Comparison of ENCODE assay signal across 11 cellular contexts in genomic region chr11:118908264-118908663, GRCh38. TPM values are rescaled to one million over a fixed set of nuclear protein-coding genes. Genes with fewer than 3 reads are reported as not detected.
DNase-seq lines count a peak whose midpoint lies in the region; ATAC-seq, FAIRE-seq and TF ChIP-seq lines count a peak whose summit lies in the region.
"Had no signal": no experiment of that assay in that cellular context is flagged by ENCODE, and none has a peak within 500 bp of the region (broad histone marks: within the 10 kb centered on the region; RNA-seq: fewer than 3 reads in every experiment).

No MANE protein-coding gene starts in this region.

- H3K14ac ChIP-seq in mesenchymal stem cell (ENCODE audit: low read length in 2 of 2): no peak overlapping the region

- H4K8ac ChIP-seq in mesenchymal stem cell (ENCODE audit: low read length): peak overlapping the region; percentile 56

- no peak for TF ChIP-seq CTCF in HEK293 (tag by site-specific recombination; IDR thresholded peaks at IDR 0.05)
- TF ChIP-seq CTCF in astrocyte (IDR thresholded peaks at IDR 0.05; ENCODE audit: insufficient read depth, low read depth, low read length): no peak

- H3K4me1 ChIP-seq in HEK293 (ENCODE audit: control insufficient read depth, insufficient read depth, low read length) (peaks cover 14% of the 10 kb centered on the region), astrocyte (ENCODE audit: insufficient read depth, low read length) (peaks cover 59% of the 10 kb centered on the region), mesenchymal stem cell (ENCODE audit: control insufficient read depth, insufficient read depth, low read depth, low read length) (peaks cover 57% of the 10 kb centered on the region)

- H2BK12ac ChIP-seq in mesenchymal stem cell (ENCODE audit: low read length in 2 of 2): peak overlapping the region; percentile 37 to 69

- no peak for ATAC-seq in GM19351 (IDR thresholded peaks at IDR 0.05; ENCODE audit: unreplicated experiment)
- ATAC-seq: foreskin keratinocyte had no signal

- H2BK15ac ChIP-seq in mesenchymal stem cell (ENCODE audit: low read depth, poor library complexity, severe bottlenecking): peak overlapping the region; percentile 73

- H3K36me3 ChIP-seq in HEK293 (ENCODE audit: control insufficient read depth in 2 of 2, insufficient read depth in 1 of 2, low read length in 2 of 2) (peaks cover 0 to 33% of the 10 kb centered on the region in 2 experiments; a peak in 2 of 3 replicates), astrocyte (ENCODE audit: insufficient read depth, low read length) (peaks cover 23% of the 10 kb centered on the region), mesenchymal stem cell (ENCODE audit: control insufficient read depth in 1 of 2, insufficient read depth in 2 of 2, low read depth in 1 of 2, low read length in 2 of 2) (peaks cover 42 to 45% of the 10 kb centered on the region in 2 experiments), MG63 (peaks cover 63% of the 10 kb centered on the region)

- CTCF ChIA-PET in HEK293 (lab: Yijun Ruan, JAX): interaction anchor here (0.6 to 6.9 kb wide), 11 partner anchors 9 to 468 kb away, joined by 3 to 196 read pairs (median 4); partner anchors contain the start of genes BCL9L and UPK2

- peak overlapping the region; percentile 6 for H2BK120ac ChIP-seq in mesenchymal stem cell (ENCODE audit: low read depth, low read length)

- H3K27me3 Mint-ChIP-seq in astrocyte (ENCODE audit: low read depth, unreplicated experiment): no peaks in the 10 kb centered on the region

- peaks cover 48% of the 10 kb centered on the region for H4K20me1 ChIP-seq in astrocyte (ENCODE audit: insufficient read depth, low read length)

- no peaks in the 10 kb centered on the region for H3K9me3 Mint-ChIP-seq in astrocyte (ENCODE audit: unreplicated experiment)
- H3K9me3 Mint-ChIP-seq: T-helper 1 cell treated with Interleukin-12 subunit alpha and Interleukin-12 subunit beta and Interleukin-4 antibody, amounts not matched to agents 30 μg/mL and 1 μg/mL, for 36 hours had no signal

- no peak overlapping the region for H2BK5ac ChIP-seq in mesenchymal stem cell (ENCODE audit: low read depth, low read length, poor library complexity, severe bottlenecking)

- H3K4me3 Mint-ChIP-seq in astrocyte (ENCODE audit: unreplicated experiment): no peak overlapping the region
- H3K4me3 Mint-ChIP-seq: T-helper 1 cell treated with Interleukin-12 subunit alpha and Interleukin-12 subunit beta and Interleukin-4 antibody, amounts not matched to agents 30 μg/mL and 1 μg/mL, for 36 hours had no signal

- peaks cover 8% of the 10 kb centered on the region for H3K36me3 Mint-ChIP-seq in astrocyte (ENCODE audit: low read depth, unreplicated experiment)

- FAIRE-seq in astrocyte (lab: Jason Lieb, UNC): no peak
- FAIRE-seq: bronchial epithelial cell had no signal

- peaks cover 51% of the 10 kb centered on the region for H3K4me1 Mint-ChIP-seq in astrocyte (ENCODE audit: low read depth, unreplicated experiment)

- H3K4me3 ChIP-seq in HEK293 (ENCODE audit: low read depth, low read length): no peak overlapping the region
- no peak overlapping the region for H3K4me3 ChIP-seq in astrocyte (ENCODE audit: insufficient read depth, low read depth, low read length)
- H3K4me3 ChIP-seq in mesenchymal stem cell (ENCODE audit: insufficient read depth in 1 of 2, low read depth in 1 of 2, low read length in 2 of 2): no peak overlapping the region
- H3K4me3 ChIP-seq in MG63: no peak overlapping the region

- no peak overlapping the region for H3K9ac ChIP-seq in astrocyte (ENCODE audit: low read length)
- peak overlapping the region; percentile 39 for H3K9ac ChIP-seq in mesenchymal stem cell (ENCODE audit: low read length)

- POLR2A ChIA-PET in HEK293 (lab: Yijun Ruan, JAX): interaction anchor here (1.1 to 6.3 kb wide), 3 partner anchors 22 to 115 kb away, joined by 4 to 96 read pairs (median 4); no protein-coding TSS in a partner anchor

- H3K27ac ChIP-seq in HEK293 (ENCODE audit: extremely low read depth, low read depth, low read length) (no peak overlapping the region), astrocyte (ENCODE audit: low read depth, low read length) (no peak overlapping the region), mesenchymal stem cell (ENCODE audit: low read length, poor library complexity, severe bottlenecking) (peak overlapping the region; percentile 95), substantia nigra (ENCODE audit: low read depth, low read length, poor library complexity, severe bottlenecking) (peak overlapping the region; percentile 69)
- H3K27ac ChIP-seq: foreskin keratinocyte had no signal

- peaks cover 17% of the 10 kb centered on the region for H3K79me1 ChIP-seq in mesenchymal stem cell (replicated peaks; ENCODE audit: low read length, poor library complexity, severe bottlenecking)

- peaks cover 75% of the 10 kb centered on the region for H3K79me2 ChIP-seq in astrocyte (ENCODE audit: insufficient read depth, low read length)

- no peaks in the 10 kb centered on the region for H3K9me3 ChIP-seq in HEK293 (ENCODE audit: control insufficient read depth, insufficient read depth, low read depth, low read length)
- no peaks in the 10 kb centered on the region for H3K9me3 ChIP-seq in astrocyte (ENCODE audit: insufficient read depth, low read depth, low read length)
- H3K9me3 ChIP-seq in mesenchymal stem cell (ENCODE audit: control insufficient read depth, low read length): no peaks in the 10 kb centered on the region
- no peaks in the 10 kb centered on the region for H3K9me3 ChIP-seq in MG63

- DNase-seq in astrocyte (ENCODE audit: low read depth) (no peak), mesenchymal stem cell (no peak), substantia nigra (lab: John Stamatoyannopoulos, UW) (peak in 1 of 49 donors; percentile 23), LoVo (ENCODE audit: low spot score) (no peak), MG63 (no peak)
- DNase-seq: foreskin keratinocyte had no signal

- H2AFZ ChIP-seq in astrocyte (ENCODE audit: low read depth, low read length) (no peak overlapping the region), mesenchymal stem cell (ENCODE audit: low read depth, low read length) (no peak overlapping the region)

- H3K4ac ChIP-seq in mesenchymal stem cell (ENCODE audit: low read depth in 1 of 2, low read length in 2 of 2): peak overlapping the region; percentile 38 to 65

- WGBS in mesenchymal stem cell: 87% methylated on average over 13 of the region's 13 CpGs

- no peak overlapping the region for H3K23ac ChIP-seq in mesenchymal stem cell (ENCODE audit: low read length in 2 of 2)

- peak overlapping the region in 1 of 2 experiments; percentile 13 for H3K18ac ChIP-seq in mesenchymal stem cell (ENCODE audit: low read depth in 1 of 2, low read length in 2 of 2)

- peak overlapping the region; percentile 50 for H3K4me2 ChIP-seq in astrocyte (ENCODE audit: low read length)
- H3K4me2 ChIP-seq in mesenchymal stem cell (ENCODE audit: low read length, poor library complexity, severe bottlenecking): no peak overlapping the region

- peak overlapping the region; percentile 56 for H4K91ac ChIP-seq in mesenchymal stem cell (ENCODE audit: low read length)

- no peaks in the 10 kb centered on the region for H3K27me3 ChIP-seq in astrocyte (ENCODE audit: insufficient read depth, low read length)
- no peaks in the 10 kb centered on the region for H3K27me3 ChIP-seq in mesenchymal stem cell (ENCODE audit: control insufficient read depth in 1 of 2, insufficient read depth in 1 of 2, low read length in 2 of 2)
- H3K27me3 ChIP-seq in MG63: no peaks in the 10 kb centered on the region
- H3K27me3 ChIP-seq: foreskin keratinocyte had no signal

- peak overlapping the region; percentile 76 for H2AK5ac ChIP-seq in mesenchymal stem cell (ENCODE audit: low read length, severe bottlenecking)

- H3K27ac Mint-ChIP-seq in astrocyte (ENCODE audit: unreplicated experiment): peak overlapping the region; percentile 72

TF ChIP-seq in HEK293, 187 proteins besides CTCF, POLR2A, EP300 and RAD21:
- TF ChIP-seq GLIS2 (tag by site-specific recombination; IDR thresholded peaks at IDR 0.05) (0 out of 2 replicates have a peak, but pooled peaks have one; percentile 17), ZNF837 (tag by site-specific recombination; IDR thresholded peaks at IDR 0.05) (no peak)

RNA-seq across cellular contexts. Expression of gene BCL9L, which starts 17.5 kb away (rescaled TPM):
- total RNA-seq in astrocyte: 128 and 138 TPM in 2 replicates
- polyA plus RNA-seq in mesenchymal stem cell (2013, experiment 1 of 2): 121 TPM
- 115 TPM for polyA plus RNA-seq in mesenchymal stem cell (2013, experiment 2 of 2)
- 1.8 and 2.3 TPM in 2 replicates for total RNA-seq in MG63 (2014; rRNA removed; shearing (Covaris generic); ENCODE audit: low replicate concordance)

RNA-seq across cellular contexts. Expression of gene CXCR5, which starts 24.6 kb away (rescaled TPM):
- total RNA-seq in astrocyte: 0.07 and 0.12 TPM in 2 replicates
- polyA plus RNA-seq in mesenchymal stem cell (2013, experiment 1 of 2): 0.01 TPM
- polyA plus RNA-seq in mesenchymal stem cell (2013, experiment 2 of 2): 0.01 TPM
- total RNA-seq in MG63 (2014; rRNA removed; shearing (Covaris generic); ENCODE audit: low replicate concordance): not detected in 2 replicates
- total RNA-seq: bronchial epithelial cell, foreskin keratinocyte, H4 had no signal
- polyA plus RNA-seq: foreskin keratinocyte had no signal

RNA-seq across cellular contexts. Expression of gene UPK2, which starts 47.8 kb away (rescaled TPM):
- 0.43 TPM in 1 of 2 replicates, not detected in the other for total RNA-seq in astrocyte
- polyA plus RNA-seq in mesenchymal stem cell (2013, experiment 1 of 2): 0.04 TPM
- polyA plus RNA-seq in mesenchymal stem cell (2013, experiment 2 of 2): not detected
- not detected in 2 replicates for total RNA-seq in MG63 (2014; rRNA removed; shearing (Covaris generic); ENCODE audit: low replicate concordance)
- total RNA-seq: bronchial epithelial cell, H4 had no signal

Comparison
In these comparisons a context has a peak if more than half of its experiments do, and no peak if none do; other contexts are left out.
1. H3K27ac ChIP-seq: peak in mesenchymal stem cell (single experiment) and substantia nigra (single experiment); none in HEK293 (single experiment) and astrocyte (single experiment).
2. RNA of gene BCL9L, which starts 17.5 kb away (total RNA-seq): 128 to 138 TPM in astrocyte; 1.8 to 2.3 TPM in MG63; every median in the first group is over 10 times any median in the second.